ENCODE assay signal across 8 cellular contexts in genomic region chr12:76621582-76622024, GRCh38.
DNase-seq lines count a peak whose midpoint lies in the region; ATAC-seq and TF ChIP-seq lines count a peak whose summit lies in the region.

No MANE protein-coding gene starts in this region.

- H3K4me1 Mint-ChIP-seq in activated T-cell treated with anti-CD3 and anti-CD28 coated beads, Interleukin-2, amount 50 U/mL, for 24 hours (ENCODE audit: low read depth) = peaks cover 4% of the 10 kb centered on the region
- peaks cover 4% of the 10 kb centered on the region for H3K4me1 Mint-ChIP-seq in neural crest cell

- no peaks in the 10 kb centered on the region for H3K27me3 Mint-ChIP-seq in activated T-cell treated with anti-CD3 and anti-CD28 coated beads, Interleukin-2, amount 50 U/mL, for 24 hours
- H3K27me3 Mint-ChIP-seq in neural crest cell (ENCODE audit: low read depth) = no peaks in the 10 kb centered on the region

- H3K9me3 Mint-ChIP-seq in activated T-cell treated with anti-CD3 and anti-CD28 coated beads, Interleukin-2, amount 50 U/mL, for 24 hours = no peaks in the 10 kb centered on the region
- H3K9me3 Mint-ChIP-seq in neural crest cell = no peaks in the 10 kb centered on the region

- BruUV-seq in PC-3 (replicated peaks; lab: Mats Ljungman, UMichigan) = no TSS peak

- no peaks in the 10 kb centered on the region for H3K36me3 Mint-ChIP-seq in activated T-cell treated with anti-CD3 and anti-CD28 coated beads, Interleukin-2, amount 50 U/mL, for 24 hours (ENCODE audit: low read depth)
- no peaks in the 10 kb centered on the region for H3K36me3 Mint-ChIP-seq in neural crest cell (ENCODE audit: low read depth)

- no peak overlapping the region for H3K4me3 ChIP-seq in KMS-11 (IDR thresholded peaks at IDR 0.05; ENCODE audit: insufficient read depth, low read depth, low read length)
- H3K4me3 ChIP-seq in PC-3 (ENCODE audit: low read length) = no peak overlapping the region
- no peak overlapping the region for H3K4me3 ChIP-seq in fibroblast of lung (replicated peaks in 1 of 4; ENCODE audit: control extremely low read depth in 1 of 4, insufficient read depth in 1 of 4, low read depth in 3 of 4, low read length in 4 of 4)

- intact Hi-C loops in PC-3 (cut with micrococcal nuclease) = loop anchor here (1.0 to 10.0 kb wide), 4 partner anchors 169 to 390 kb away; no protein-coding TSS in a partner anchor

- no peaks in the 10 kb centered on the region for H3K27me3 ChIP-seq in KMS-11 (ENCODE audit: insufficient read depth, low read depth)
- no peaks in the 10 kb centered on the region for H3K27me3 ChIP-seq in PC-3 (ENCODE audit: low read length)
- no peaks in the 10 kb centered on the region for H3K27me3 ChIP-seq in fibroblast of lung (ENCODE audit: control insufficient read depth, insufficient read depth, low read length)

- H3K9ac ChIP-seq in KMS-11 (no peak overlapping the region), PC-3 (ENCODE audit: low read length) (no peak overlapping the region), fibroblast of lung (ENCODE audit: insufficient read depth, low read length) (no peak overlapping the region)

- H3K27ac Mint-ChIP-seq in activated T-cell treated with anti-CD3 and anti-CD28 coated beads, Interleukin-2, amount 50 U/mL, for 24 hours = no peak overlapping the region
- H3K27ac Mint-ChIP-seq in neural crest cell (ENCODE audit: unreplicated experiment) = no peak overlapping the region

- H3K4me3 Mint-ChIP-seq in activated T-cell treated with anti-CD3 and anti-CD28 coated beads, Interleukin-2, amount 50 U/mL, for 24 hours = no peak overlapping the region
- H3K4me3 Mint-ChIP-seq in neural crest cell = no peak overlapping the region

- CTCF ChIA-PET in PC-3 (lab: Charles Lee) = interaction anchor here (0.5 to 1.2 kb wide), 5 partner anchors 10 to 389 kb away, joined by 3 to 4 read pairs (median 3); no protein-coding TSS in a partner anchor

- POLR2A ChIA-PET in PC-3 (lab: Charles Lee; ENCODE audit: unreplicated experiment) = no interaction called here

- H3K79me2 ChIP-seq in KMS-11 (ENCODE audit: insufficient read depth, low read depth) = no peaks in the 10 kb centered on the region
- no peaks in the 10 kb centered on the region for H3K79me2 ChIP-seq in PC-3 (ENCODE audit: low read length)
- no peaks in the 10 kb centered on the region for H3K79me2 ChIP-seq in fibroblast of lung (ENCODE audit: control insufficient read depth, insufficient read depth, low read length)

- no peaks in the 10 kb centered on the region for H3F3A ChIP-seq in PC-3 (ENCODE audit: low read length, unreplicated experiment)

- ATAC-seq in GM21528 (IDR thresholded peaks at IDR 0.05; ENCODE audit: low FRiP score, unreplicated experiment) (peak; percentile 77), PC-3 (peak; percentile 52)

- no peaks in the 10 kb centered on the region for H4K20me1 ChIP-seq in KMS-11 (ENCODE audit: insufficient read depth)
- H4K20me1 ChIP-seq in PC-3 (ENCODE audit: low read length) = no peaks in the 10 kb centered on the region
- H4K20me1 ChIP-seq in fibroblast of lung (ENCODE audit: control insufficient read depth, extremely low read depth, insufficient read depth, low read length) = no peaks in the 10 kb centered on the region

- no peaks in the 10 kb centered on the region for H3K9me2 ChIP-seq in PC-3 (replicated peaks; ENCODE audit: low read length)

- peak; percentile 98 for TF ChIP-seq CTCF in KMS-11 (conservative IDR thresholded peaks at IDR 0.05; ENCODE audit: low read depth, low read length)
- peak; percentile 97 for TF ChIP-seq CTCF in PC-3 (conservative IDR thresholded peaks at IDR 0.05; ENCODE audit: low read depth, low read length)
- TF ChIP-seq CTCF in fibroblast of lung (conservative IDR thresholded peaks at IDR 0.05 in 1 of 2, IDR thresholded peaks at IDR 0.05 in 1 of 2; ENCODE audit: low read depth in 1 of 2, low read length in 2 of 2) = peak; percentile 86 to 96
- peak; percentile 98 for TF ChIP-seq CTCF in neural crest cell (conservative IDR thresholded peaks at IDR 0.05)

- no peaks in the 10 kb centered on the region for H3K9me3 ChIP-seq in PC-3 (ENCODE audit: low read length)
- H3K9me3 ChIP-seq in fibroblast of lung (ENCODE audit: control insufficient read depth, insufficient read depth, low read depth, low read length) = no peaks in the 10 kb centered on the region

- H3K36me3 ChIP-seq in KMS-11 (ENCODE audit: insufficient read depth) (no peaks in the 10 kb centered on the region), PC-3 (ENCODE audit: low read depth, low read length) (no peaks in the 10 kb centered on the region), fibroblast of lung (ENCODE audit: control insufficient read depth, insufficient read depth, low read length) (no peaks in the 10 kb centered on the region)

- H3K27ac ChIP-seq in KMS-11 (no peak overlapping the region), PC-3 (ENCODE audit: low read length) (no peak overlapping the region), fibroblast of lung (ENCODE audit: insufficient read depth, low read length) (no peak overlapping the region), substantia nigra (ENCODE audit: low read depth, low read length, poor library complexity, severe bottlenecking) (no peak overlapping the region)

- DNase-seq in DMS153 treated with DMSO at 0.1 percent for 48 hours (lab: John Stamatoyannopoulos, UW; ENCODE audit: unreplicated experiment) = peak; percentile 75
- peak; percentile 85 for DNase-seq in PC-3
- DNase-seq in activated T-cell treated with anti-CD3 and anti-CD28 coated beads, Interleukin-2, amount 50 U/mL, for 24 hours = peak; percentile 69
- DNase-seq in fibroblast of lung (ENCODE audit: low read depth in 2 of 2) = peak; percentile 50 to 73
- peak; percentile 50 for DNase-seq in neural crest cell (ENCODE audit: low read depth, low spot score)
- DNase-seq in substantia nigra (lab: John Stamatoyannopoulos, UW) = peak in 37 of 49 donors; percentile 1 to 68 (median 24)

- H2AFZ ChIP-seq in KMS-11 (ENCODE audit: low read depth) = no peak overlapping the region
- H2AFZ ChIP-seq in PC-3 (ENCODE audit: low read length) = no peak overlapping the region
- no peak overlapping the region for H2AFZ ChIP-seq in fibroblast of lung (ENCODE audit: low read length)

- H3K4me2 ChIP-seq in KMS-11 (no peak overlapping the region), PC-3 (ENCODE audit: low read length) (peak overlapping the region; percentile 27; the same call in 1 of the 2 replicates), fibroblast of lung (ENCODE audit: extremely low read depth, insufficient read depth, low read length) (no peak overlapping the region)

- peaks cover 21% of the 10 kb centered on the region for H3K4me1 ChIP-seq in KMS-11 (ENCODE audit: low read depth, poor library complexity, severe bottlenecking)
- peaks cover 23% of the 10 kb centered on the region for H3K4me1 ChIP-seq in PC-3 (ENCODE audit: insufficient read depth, low read length)
- no peaks in the 10 kb centered on the region for H3K4me1 ChIP-seq in fibroblast of lung (ENCODE audit: control insufficient read depth, extremely low read depth, insufficient read depth, low read length)

Comparison
In these comparisons a context has a peak if more than half of its experiments do, and no peak if none do; other contexts are left out.
1. DNase-seq: peak in every context shown above with its lines; median percentile 85 in PC-3; 75 in DMS153 treated with DMSO at 0.1 percent for 48 hours; 69 in activated T-cell treated with anti-CD3 and anti-CD28 coated beads, Interleukin-2, amount 50 U/mL, for 24 hours; 62 in fibroblast of lung; 50 in neural crest cell; 24 in substantia nigra.